Comparison of ENCODE assay signal across 20 cellular contexts in the genomic region with DNA sequence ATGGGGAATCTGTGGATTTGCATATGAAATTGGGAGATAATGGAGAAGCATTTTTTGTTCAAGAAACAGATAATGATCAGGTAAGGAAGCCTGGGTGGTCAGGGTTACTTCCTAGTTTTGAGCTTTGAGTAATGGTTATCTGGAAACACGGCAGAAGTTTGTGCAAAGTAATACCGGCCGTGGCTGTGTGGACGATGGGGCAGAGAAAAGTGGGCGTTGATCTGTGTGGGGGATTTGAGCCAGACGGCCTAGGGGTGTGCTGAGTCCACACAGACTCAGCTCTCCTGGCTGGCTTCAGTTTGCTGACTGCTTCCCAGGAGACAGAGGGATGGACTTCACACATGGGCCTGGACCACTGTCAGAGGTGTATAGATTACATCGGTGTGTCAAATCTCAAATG. TPM values are rescaled to one million over a fixed set of nuclear protein-coding genes. Genes with fewer than 3 reads are reported as not detected.
DNase-seq lines count a peak whose midpoint lies in the region; ATAC-seq, FAIRE-seq and TF ChIP-seq lines count a peak whose summit lies in the region.
"Had no signal": no experiment of that assay in that cellular context is flagged by ENCODE, and none has a peak within 500 bp of the region (broad histone marks: within the 10 kb centered on the region; RNA-seq: fewer than 3 reads in every experiment).

No MANE protein-coding gene starts in this region.

- H3K4me1 ChIP-seq in OCI-LY7 (ENCODE audit: insufficient read depth, low read length, poor library complexity, severe bottlenecking) (peaks cover 5% of the 10 kb centered on the region), K562 (replicated peaks in 1 of 2; ENCODE audit: control insufficient read depth in 2 of 2, insufficient read depth in 2 of 2, low read length in 2 of 2) (peaks cover 14 to 27% of the 10 kb centered on the region in 2 experiments)
- H3K4me1 ChIP-seq: SJCRH30 had no signal

- no peaks in the 10 kb centered on the region; the same call in 1 of the 2 replicates for H3K79me2 ChIP-seq in OCI-LY7 (ENCODE audit: insufficient read depth, low read depth, low read length)
- H3K79me2 ChIP-seq in K562 (ENCODE audit: control insufficient read depth, insufficient read depth, low read length): peaks cover 22% of the 10 kb centered on the region

- H3K4me2 ChIP-seq in OCI-LY7 (ENCODE audit: low read length): no peak overlapping the region
- H3K4me2 ChIP-seq in K562 (ENCODE audit: insufficient read depth, low read length): no peak overlapping the region

- H4K20me1 ChIP-seq in OCI-LY7 (ENCODE audit: insufficient read depth, low read length) (no peaks in the 10 kb centered on the region), K562 (replicated peaks; ENCODE audit: control insufficient read depth, insufficient read depth, low read length) (peaks cover 7% of the 10 kb centered on the region)

- peaks cover 82% of the 10 kb centered on the region for H3K36me3 ChIP-seq in OCI-LY7 (ENCODE audit: insufficient read depth, low read length)
- peaks cover 82% of the 10 kb centered on the region for H3K36me3 ChIP-seq in K562 (ENCODE audit: control insufficient read depth, insufficient read depth, low read length)

- H3K27me3 ChIP-seq in K562 (ENCODE audit: control insufficient read depth in 2 of 2, insufficient read depth in 2 of 2, low read length in 2 of 2): no peaks in the 10 kb centered on the region
- H3K27me3 ChIP-seq: SJCRH30 had no signal

- TF ChIP-seq CTCF in OCI-LY7 (conservative IDR thresholded peaks at IDR 0.05; ENCODE audit: low read length) (no peak), K562 (IDR thresholded peaks at IDR 0.05 in 2 of 3, conservative IDR thresholded peaks at IDR 0.05 in 1 of 3; ENCODE audit: insufficient read depth in 2 of 3, low read depth in 1 of 3, low read length in 3 of 3) (no peak)

- peak; percentile 65 for FAIRE-seq in K562 (lab: Jason Lieb, UNC)
- FAIRE-seq: A204.1, GM19239, HTR-8/SVneo, RCC 7860 had no signal

- no peak for TF ChIP-seq EP300 in K562 (IDR thresholded peaks at IDR 0.05; ENCODE audit: low read length)

- no peaks in the 10 kb centered on the region for H3K9me2 ChIP-seq in OCI-LY7 (ENCODE audit: insufficient read depth, low read length)

- DNase-seq in activated effector memory CD4-positive, alpha-beta T cell treated with anti-CD3 and anti-CD28 coated beads, Interleukin-2, amount 50 U/mL, for 16 hours: peak; percentile 60
- no peak for DNase-seq in activated effector memory CD4-positive, alpha-beta T cell treated with Interleukin-2 at 50 U/mL for 16 hours
- DNase-seq in OCI-LY7 (ENCODE audit: low spot score): no peak
- DNase-seq in K562 (ENCODE audit: extremely low read depth in 1 of 4, low spot score in 3 of 4): peak in 2 of 4 experiments; percentile 11 to 35
- no peak for DNase-seq in stimulated activated effector memory CD8-positive, alpha-beta T cell treated with anti-CD3 and anti-CD28 coated beads, Interleukin-12 subunit alpha, Interleukin-12 subunit beta, amount 100 ng/mL, for 72 hours (ENCODE audit: low spot score in 2 of 2)
- DNase-seq in NCI-H446 treated with DMSO at 0.1 percent for 48 hours (lab: John Stamatoyannopoulos, UW): no peak
- DNase-seq in NCI-H187 (lab: John Stamatoyannopoulos, UW): no peak
- DNase-seq: EL, NCI-H1092, NCI-H1436, NCI-H1930, NCI-H226, NCI-H524 treated with DMSO at 0.1 percent for 48 hours, NCI-H82, SJCRH30 had no signal

- ATAC-seq in K562: peak; percentile 71
- no peak for ATAC-seq in stimulated activated effector memory CD8-positive, alpha-beta T cell treated with anti-CD3 and anti-CD28 coated beads, Interleukin-12 subunit alpha, Interleukin-12 subunit beta, amount 100 ng/mL, for 72 hours

- no peak for TF ChIP-seq RAD21 in K562 (CRISPR knock-in tag; conservative IDR thresholded peaks at IDR 0.05 in 1 of 2, IDR thresholded peaks at IDR 0.05 in 1 of 2)

- peak overlapping the region; percentile 14 for H3K27ac Mint-ChIP-seq in stimulated activated effector memory CD8-positive, alpha-beta T cell treated with anti-CD3 and anti-CD28 coated beads, Interleukin-12 subunit alpha, Interleukin-12 subunit beta, amount 100 ng/mL, for 72 hours

- H3K27ac ChIP-seq in OCI-LY7 (ENCODE audit: low read depth, low read length, poor library complexity, severe bottlenecking) (no peak overlapping the region), K562 (ENCODE audit: extremely low read depth, low read depth, low read length) (peak overlapping the region; percentile 29; the same call in 1 of the 3 replicates)
- H3K27ac ChIP-seq: C4-2B, SJCRH30 had no signal

- no peaks in the 10 kb centered on the region for H3K9me1 ChIP-seq in K562 (ENCODE audit: control insufficient read depth, insufficient read depth, low read length)

- peak overlapping the region in 1 of 2 experiments; percentile 45; a peak in 2 of 4 replicates for H3K9ac ChIP-seq in K562 (ENCODE audit: insufficient read depth in 1 of 2, low read depth in 2 of 2, low read length in 2 of 2)

- H3K36me3 Mint-ChIP-seq in stimulated activated effector memory CD8-positive, alpha-beta T cell treated with anti-CD3 and anti-CD28 coated beads, Interleukin-12 subunit alpha, Interleukin-12 subunit beta, amount 100 ng/mL, for 72 hours: peaks cover 95% of the 10 kb centered on the region

- TF ChIP-seq POLR2A in K562 (conservative IDR thresholded peaks at IDR 0.05): no peak

- H2AFZ ChIP-seq in OCI-LY7 (ENCODE audit: low read length) (no peak overlapping the region), K562 (ENCODE audit: low read depth, low read length) (no peak overlapping the region)

- 27% methylated on average over 7 of the region's 7 CpGs for WGBS in K562 (ENCODE audit: insufficient coverage, low coverage, missing lambda C conversion rate)

- CTCF ChIA-PET in OCI-LY7 (lab: Charles Lee; ENCODE audit: unreplicated experiment) (no interaction called here), K562 (lab: Yijun Ruan, JAX; ENCODE audit: low intra/inter-chr PET ratio) (no interaction called here)

- BruUV-seq in OCI-LY7 (replicated peaks; lab: Mats Ljungman, UMichigan) (TSS peak; percentile 24), K562 (replicated peaks; lab: Mats Ljungman, UMichigan) (no TSS peak)

- no peaks in the 10 kb centered on the region for H3K9me3 Mint-ChIP-seq in stimulated activated effector memory CD8-positive, alpha-beta T cell treated with anti-CD3 and anti-CD28 coated beads, Interleukin-12 subunit alpha, Interleukin-12 subunit beta, amount 100 ng/mL, for 72 hours

- intact Hi-C loops in OCI-LY7 (cut with micrococcal nuclease; ENCODE audit: unreplicated experiment): no loop called here
- intact Hi-C loops in K562 (cut with micrococcal nuclease): loop anchor here (2.0 kb wide), 1 partner anchor 23 kb away; no protein-coding TSS in a partner anchor

- POLR2A ChIA-PET in OCI-LY7 (lab: Charles Lee) (interaction anchor here (1.1 kb wide), 1 partner anchor 17 kb away, joined by 5 read pairs; no protein-coding TSS in a partner anchor), K562 (lab: Yijun Ruan, JAX) (interaction anchor here (0.6 kb wide), 2 partner anchors 29 to 72 kb away, joined by 3 read pairs; no protein-coding TSS in a partner anchor)

- H3K4me3 ChIP-seq in OCI-LY7 (ENCODE audit: low read depth, low read length, poor library complexity, severe bottlenecking) (no peak overlapping the region), K562 (no peak overlapping the region)
- H3K4me3 ChIP-seq: SJCRH30 had no signal

- in situ Hi-C loops in K562 (cut with MboI): no loop called here

- no peaks in the 10 kb centered on the region for H3K9me3 ChIP-seq in OCI-LY7 (ENCODE audit: low read length)
- no peaks in the 10 kb centered on the region for H3K9me3 ChIP-seq in K562 (replicated peaks; ENCODE audit: control insufficient read depth, insufficient read depth, low read depth, low read length)
- H3K9me3 ChIP-seq: SJCRH30 had no signal

- peaks cover 45% of the 10 kb centered on the region for H3K4me1 Mint-ChIP-seq in stimulated activated effector memory CD8-positive, alpha-beta T cell treated with anti-CD3 and anti-CD28 coated beads, Interleukin-12 subunit alpha, Interleukin-12 subunit beta, amount 100 ng/mL, for 72 hours

- H3K4me3 Mint-ChIP-seq in stimulated activated effector memory CD8-positive, alpha-beta T cell treated with anti-CD3 and anti-CD28 coated beads, Interleukin-12 subunit alpha, Interleukin-12 subunit beta, amount 100 ng/mL, for 72 hours: no peak overlapping the region

TF ChIP-seq in K562, 482 proteins besides CTCF, POLR2A, EP300 and RAD21 (continues in another document):
- TF ChIP-seq, protein P1, sequence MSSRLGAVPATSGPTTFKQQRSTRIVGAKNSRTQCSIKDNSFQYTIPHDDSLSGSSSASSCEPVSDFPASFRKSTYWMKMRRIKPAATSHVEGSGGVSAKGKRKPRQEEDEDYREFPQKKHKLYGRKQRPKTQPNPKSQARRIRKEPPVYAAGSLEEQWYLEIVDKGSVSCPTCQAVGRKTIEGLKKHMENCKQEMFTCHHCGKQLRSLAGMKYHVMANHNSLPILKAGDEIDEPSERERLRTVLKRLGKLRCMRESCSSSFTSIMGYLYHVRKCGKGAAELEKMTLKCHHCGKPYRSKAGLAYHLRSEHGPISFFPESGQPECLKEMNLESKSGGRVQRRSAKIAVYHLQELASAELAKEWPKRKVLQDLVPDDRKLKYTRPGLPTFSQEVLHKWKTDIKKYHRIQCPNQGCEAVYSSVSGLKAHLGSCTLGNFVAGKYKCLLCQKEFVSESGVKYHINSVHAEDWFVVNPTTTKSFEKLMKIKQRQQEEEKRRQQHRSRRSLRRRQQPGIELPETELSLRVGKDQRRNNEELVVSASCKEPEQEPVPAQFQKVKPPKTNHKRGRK (tag; IDR thresholded peaks at IDR 0.05): no peak
- TF ChIP-seq ILF3 (IDR thresholded peaks at IDR 0.05; ENCODE audit: borderline replicate concordance): no peak

RNA-seq across cellular contexts. Expression of a gene that starts 21.3 kb away (rescaled TPM):
- 46.6 and 56.9 TPM in 2 replicates for total RNA-seq in OCI-LY7 (2014; rRNA removed; shearing (Covaris generic))
- total RNA-seq in OCI-LY7 (2022) (65.6 and 70.2 TPM in 2 replicates), K562 (2014; rRNA removed) (25.1 and 33.4 TPM in 2 replicates), K562 (2014; rRNA removed; fragmentation: Illumina TruSeq; extraction: Trizol) (27.8 and 32.6 TPM in 2 replicates), K562 (2015; rRNA removed; fragmentation: Illumina TruSeq; extraction: Trizol) (25.3 and 27.8 TPM in 2 replicates), K562 (2021) (37.6 and 39.9 TPM in 2 replicates)
- total RNA-seq in K562 (2011; cell fraction: chromatin; rRNA removed; ENCODE audit: low replicate concordance): 261 and 278 TPM in 2 replicates
- 132 and 152 TPM in 2 replicates for total RNA-seq in K562 (2011; cell fraction: nucleolus; rRNA removed)
- 219 and 247 TPM in 2 replicates for total RNA-seq in K562 (2011; cell fraction: nucleoplasm; rRNA removed)
- polyA plus RNA-seq in K562 (2011; rRNA removed) (84.0 and 96.3 TPM in 2 replicates), K562 (2014; fragmentation: Illumina TruSeq; extraction: Trizol) (30.1 and 32.5 TPM in 2 replicates), K562 (2014; fragmentation: Nextera tagmentation; extraction: Ambion mirVana) (10 to 100 TPM in 1 of 2 experiments, 1 to 10 TPM in 1; 9.2 to 12.7 TPM), K562 (2014; rRNA removed) (36.0 and 36.4 TPM in 2 replicates)
- 38.4 and 54.3 TPM in 2 replicates for polyA plus RNA-seq in K562 (2011; cell fraction: cytosol; rRNA removed)
- polyA plus RNA-seq in K562 (2011; cell fraction: nucleus; rRNA removed): 117 and 127 TPM in 2 replicates
- 22.4 and 25.9 TPM in 2 replicates for polyA plus RNA-seq in K562 (2012)
- polyA minus RNA-seq in K562 (2011; rRNA and poly(A)+ RNA removed): 66.6 and 83.7 TPM in 2 replicates
- 35.4 and 38.8 TPM in 2 replicates for polyA minus RNA-seq in K562 (2011; cell fraction: cytosol; rRNA and poly(A)+ RNA removed)
- polyA minus RNA-seq in K562 (2011; cell fraction: nucleus; rRNA and poly(A)+ RNA removed): 79.0 and 128 TPM in 2 replicates
